In genomic region chr20:24379116-24379927, GRCh38 we compare ENCODE assay signal across 12 cellular contexts.
DNase-seq lines count a peak whose midpoint lies in the region; ATAC-seq, FAIRE-seq and TF ChIP-seq lines count a peak whose summit lies in the region.
"Had no signal": no experiment of that assay in that cellular context is flagged by ENCODE, and none has a peak within 500 bp of the region (broad histone marks: within the 10 kb centered on the region; RNA-seq: fewer than 3 reads in every experiment).

No MANE protein-coding gene starts in this region.

- intact Hi-C loops in posterior vena cava (cut with DNase I): no loop called here

- no peaks in the 10 kb centered on the region for H3K36me3 Mint-ChIP-seq in neural progenitor cell

- peaks cover 7% of the 10 kb centered on the region for H3K27me3 Mint-ChIP-seq in neural progenitor cell (ENCODE audit: insufficient read depth, low read depth)

- no peak overlapping the region for H2AFZ ChIP-seq in neural progenitor cell (replicated peaks)

- no peaks in the 10 kb centered on the region for H3K36me3 ChIP-seq in neural progenitor cell
- H3K36me3 ChIP-seq: ovary had no signal

- peaks cover 18% of the 10 kb centered on the region for H3K4me1 Mint-ChIP-seq in neural progenitor cell

- FAIRE-seq in frontal cortex (lab: Jason Lieb, UNC): no peak

- no peaks in the 10 kb centered on the region for H3F3A ChIP-seq in neural progenitor cell (ENCODE audit: low read depth)

- ATAC-seq in HG03196 (IDR thresholded peaks at IDR 0.05; ENCODE audit: unreplicated experiment): no peak
- no peak for ATAC-seq in HG02840 (IDR thresholded peaks at IDR 0.05; ENCODE audit: low FRiP score, unreplicated experiment)

- TF ChIP-seq CTCF in fibroblast of the aortic adventitia (IDR thresholded peaks at IDR 0.05; ENCODE audit: insufficient read depth, low read length): no peak
- no peak for TF ChIP-seq CTCF in neural progenitor cell (IDR thresholded peaks at IDR 0.05)

- no peaks in the 10 kb centered on the region for H3K27me3 ChIP-seq in neural progenitor cell
- H3K27me3 ChIP-seq: ovary, testis had no signal

- H3K9me3 ChIP-seq in neural progenitor cell (ENCODE audit: low read depth): no peaks in the 10 kb centered on the region
- H3K9me3 ChIP-seq: ovary, testis had no signal

- no peak overlapping the region for H3K27ac Mint-ChIP-seq in neural progenitor cell
- H3K27ac Mint-ChIP-seq: dendritic cell treated with granulocyte-macrophage colony-stimulating factor and Interleukin-4, amounts not matched to agents 40 ng/mL and 50 ng/mL, for 4 days had no signal

- H4K20me1 ChIP-seq in neural progenitor cell (ENCODE audit: low read depth): no peaks in the 10 kb centered on the region

- no peaks in the 10 kb centered on the region for H3K9me3 Mint-ChIP-seq in neural progenitor cell
- H3K9me3 Mint-ChIP-seq: dendritic cell treated with granulocyte-macrophage colony-stimulating factor and Interleukin-4, amounts not matched to agents 40 ng/mL and 50 ng/mL, for 4 days had no signal

- no peak overlapping the region for H3K4me3 Mint-ChIP-seq in neural progenitor cell
- H3K4me3 Mint-ChIP-seq: dendritic cell treated with granulocyte-macrophage colony-stimulating factor and Interleukin-4, amounts not matched to agents 40 ng/mL and 50 ng/mL, for 4 days had no signal

- DNase-seq in ELR (ENCODE audit: low read depth): peak; percentile 69
- peak; percentile 93 for DNase-seq in RPMI7951 (ENCODE audit: low read depth)
- peak; percentile 95 for DNase-seq in fibroblast of the aortic adventitia (ENCODE audit: low read depth)
- peak; percentile 94 for DNase-seq in posterior vena cava (ENCODE audit: low spot score)
- DNase-seq in neural progenitor cell (ENCODE audit: low spot score): no peak
- DNase-seq in frontal cortex (ENCODE audit: low spot score in 2 of 2): no peak
- DNase-seq: activated T-cell treated with anti-CD3 and anti-CD28 coated beads, Interleukin-2, amount 50 U/mL, for 1 hour; testis had no signal

- no peak overlapping the region for H3K9ac ChIP-seq in neural progenitor cell

- no peaks in the 10 kb centered on the region for H3K4me1 ChIP-seq in neural progenitor cell
- H3K4me1 ChIP-seq: testis had no signal

- H3K4me2 ChIP-seq in neural progenitor cell: no peak overlapping the region

- no peak overlapping the region for H3K4me3 ChIP-seq in fibroblast of the aortic adventitia (ENCODE audit: low read depth, low read length)
- H3K4me3 ChIP-seq in neural progenitor cell: no peak overlapping the region
- H3K4me3 ChIP-seq: ovary, testis had no signal

- H3K27ac ChIP-seq in neural progenitor cell: no peak overlapping the region
- H3K27ac ChIP-seq: ovary, testis had no signal

- no peaks in the 10 kb centered on the region for H3K79me2 ChIP-seq in neural progenitor cell (ENCODE audit: low read depth)

Comparison
In these comparisons a context has a peak if more than half of its experiments do, and no peak if none do; other contexts are left out.
1. DNase-seq: peak in ELR (single experiment), RPMI7951 (single experiment), fibroblast of the aortic adventitia (single experiment) and posterior vena cava (single experiment); none in neural progenitor cell (single experiment) and frontal cortex (0 of 2).